In genomic region chr1:29124366-29125236, GRCh38 we compare ENCODE assay signal across 8 cellular contexts. TPM values are rescaled to one million over a fixed set of nuclear protein-coding genes. Genes with fewer than 3 reads are reported as not detected.
DNase-seq lines count a peak whose midpoint lies in the region; ATAC-seq and TF ChIP-seq lines count a peak whose summit lies in the region.

No MANE protein-coding gene starts in this region.

- H3K36me3 Mint-ChIP-seq in effector memory CD8-positive, alpha-beta T cell (ENCODE audit: insufficient read depth), result peaks cover 13% of the 10 kb centered on the region
- H3K36me3 Mint-ChIP-seq in mesothelial cell of epicardium, result no peaks in the 10 kb centered on the region

- peaks cover 12 to 14% of the 10 kb centered on the region in 2 donors for H3K4me1 Mint-ChIP-seq in effector memory CD8-positive, alpha-beta T cell (ENCODE audit: low read depth in 2 of 2)
- H3K4me1 Mint-ChIP-seq in mesothelial cell of epicardium, result peaks cover 15% of the 10 kb centered on the region

- in situ Hi-C loops in Caki2 (cut with HindIII; ENCODE audit: low pct_unique_long_range_greater_than_20kb, low sequenced_read_pairs), result no loop called here

- H3K9me3 Mint-ChIP-seq in effector memory CD8-positive, alpha-beta T cell, result no peaks in the 10 kb centered on the region
- no peaks in the 10 kb centered on the region for H3K9me3 Mint-ChIP-seq in mesothelial cell of epicardium

- peak overlapping the region in 1 of 2 donors; percentile 91 for H3K27ac Mint-ChIP-seq in effector memory CD8-positive, alpha-beta T cell
- peak overlapping the region; percentile 96 for H3K27ac Mint-ChIP-seq in mesothelial cell of epicardium

- TF ChIP-seq CTCF in mesothelial cell of epicardium (IDR thresholded peaks at IDR 0.05; ENCODE audit: unreplicated experiment), result peak; percentile 90

- H3K4me3 Mint-ChIP-seq in effector memory CD8-positive, alpha-beta T cell, result peak overlapping the region; percentile 81 to 85
- peak overlapping the region; percentile 72 for H3K4me3 Mint-ChIP-seq in mesothelial cell of epicardium

- peak; percentile 57 for ATAC-seq in effector memory CD8-positive, alpha-beta T cell (replicated peaks)
- ATAC-seq in GM18873 (IDR thresholded peaks at IDR 0.05; ENCODE audit: low FRiP score, unreplicated experiment) (no peak), GM19324 (IDR thresholded peaks at IDR 0.05; ENCODE audit: low FRiP score, unreplicated experiment) (no peak)

- DNase-seq in Caki2 (ENCODE audit: low read depth), result peak; percentile 83
- DNase-seq in M059J (ENCODE audit: low read depth), result peak; percentile 71
- DNase-seq in activated CD8-positive, alpha-beta memory T cell treated with anti-CD3 and anti-CD28 coated beads for 24 hours, result peak; percentile 88
- peak; percentile 42 to 46 (median 43) for DNase-seq in effector memory CD8-positive, alpha-beta T cell
- peak; percentile 86 to 92 for DNase-seq in mesothelial cell of epicardium (ENCODE audit: low spot score in 2 of 2, unreplicated experiment in 2 of 2)
- DNase-seq in stimulated activated CD8-positive, alpha-beta memory T cell treated with anti-CD3 and anti-CD28 coated beads, Interleukin-7, amount 100 ng/mL, for 24 hours (ENCODE audit: low read depth), result peak; percentile 44

- H3K27me3 Mint-ChIP-seq in effector memory CD8-positive, alpha-beta T cell, result peaks cover 12 to 25% of the 10 kb centered on the region in 2 donors
- H3K27me3 Mint-ChIP-seq in mesothelial cell of epicardium (ENCODE audit: low read depth), result no peaks in the 10 kb centered on the region

RNA-seq across cellular contexts. Expression of gene TMEM200B, which starts 0.9 kb away (rescaled TPM):
- total RNA-seq in Caki2 (2014; rRNA removed; shearing (Covaris generic); ENCODE audit: low replicate concordance), result 23.9 TPM in 2 replicates
- total RNA-seq in M059J (2014; rRNA removed; shearing (Covaris generic)), result 3.5 and 4.6 TPM in 2 replicates
- 28.3 to 31.0 TPM (median 29.1 TPM) in 3 replicates for total RNA-seq in mesothelial cell of epicardium

RNA-seq across cellular contexts. Expression of gene SRSF4, which starts 57.1 kb away (rescaled TPM):
- total RNA-seq in Caki2 (2014; rRNA removed; shearing (Covaris generic); ENCODE audit: low replicate concordance), result 29.5 and 30.9 TPM in 2 replicates
- total RNA-seq in M059J (2014; rRNA removed; shearing (Covaris generic)), result 48.7 and 64.1 TPM in 2 replicates
- total RNA-seq in mesothelial cell of epicardium, result 103 to 107 TPM (median 105 TPM) in 3 replicates
